17 cellular contexts compared by ENCODE assay signal in genomic region chr4:1598206-1598605, GRCh38.
"Had no signal": no experiment of that assay in that cellular context is flagged by ENCODE, and none has a peak within 500 bp of the region (broad histone marks: within the 10 kb centered on the region; RNA-seq: fewer than 3 reads in every experiment).

No MANE protein-coding gene starts in this region.

- H2AFZ ChIP-seq: hepatocyte had no signal

- DNase-seq: activated CD4-positive, alpha-beta T cell treated with anti-CD3 and anti-CD28 coated beads, Interleukin-2, amount 50 U/mL, for 4 hours; activated CD4-positive, CD25-positive, alpha-beta regulatory T cell treated with anti-CD3 and anti-CD28 coated beads, Interleukin-2, amount 50 U/mL, for 72 hours; activated gamma-delta T cell treated with Interleukin-2 at 50 U/mL for 16 hours; activated T-cell treated with anti-CD3 and anti-CD28 coated beads for 4 hours; effector memory CD8-positive, alpha-beta T cell; esophagus squamous epithelium; islet precursor cell; mesenchymal stem cell; natural killer cell; stimulated activated naive CD8-positive, alpha-beta T cell treated with anti-CD3 and anti-CD28 coated beads, Interleukin-15, Interleukin-2, amounts not matched to agents 100 U/mL and 50 U/mL, for 24 hours; substantia nigra; T-helper 17 cell; tibial artery had no signal

- H3K27ac ChIP-seq: cardiac muscle cell, esophagus squamous epithelium, hepatocyte, left lung, tibial artery, VCaP had no signal

- H3K9me3 ChIP-seq: esophagus squamous epithelium, left lung, tibial artery had no signal

- H3K4me2 ChIP-seq: hepatocyte had no signal

- H3K4me3 ChIP-seq: cardiac muscle cell, esophagus squamous epithelium, hepatocyte, left lung, tibial artery had no signal

- H3K36me3 ChIP-seq: cardiac muscle cell, esophagus squamous epithelium, left lung, tibial artery had no signal

- H3K79me2 ChIP-seq: hepatocyte had no signal

- H3K27me3 ChIP-seq: cardiac muscle cell, hepatocyte had no signal

- H3K4me1 ChIP-seq: esophagus squamous epithelium, left lung, tibial artery had no signal

- ATAC-seq: effector memory CD8-positive, alpha-beta T cell; left lung; natural killer cell; stimulated activated naive CD8-positive, alpha-beta T cell treated with anti-CD3 and anti-CD28 coated beads, Interleukin-15, Interleukin-2, amounts not matched to agents 100 U/mL and 50 U/mL, for 24 hours; T-helper 17 cell had no signal
